Comparison of ENCODE assay signal across 13 cellular contexts in the genomic region with DNA sequence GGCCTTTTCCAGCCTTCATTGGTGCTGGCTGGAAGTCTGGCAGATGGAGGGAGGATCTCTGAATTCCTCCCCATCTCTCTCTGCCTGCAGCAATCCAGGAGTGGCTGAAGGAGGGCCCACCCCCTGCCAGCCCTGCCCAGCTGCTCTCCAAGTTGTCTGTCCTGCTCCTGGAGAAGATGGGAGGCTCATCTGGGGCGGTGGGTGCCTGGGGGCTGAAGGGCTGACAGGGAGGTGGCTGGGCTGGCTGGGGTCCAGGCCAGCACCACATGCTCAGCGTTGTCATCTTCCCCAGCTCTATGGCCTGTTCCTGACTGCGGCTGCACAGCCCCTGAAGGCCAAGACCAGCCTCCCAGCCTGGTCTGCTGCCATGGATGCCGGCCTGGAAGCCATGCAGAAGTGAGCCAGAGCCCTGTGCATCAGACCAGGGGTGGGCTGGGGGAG. TPM values are rescaled to one million over a fixed set of nuclear protein-coding genes. Genes with fewer than 3 reads are reported as not detected.
DNase-seq lines count a peak whose midpoint lies in the region; ATAC-seq and TF ChIP-seq lines count a peak whose summit lies in the region.
"Had no signal": no experiment of that assay in that cellular context is flagged by ENCODE, and none has a peak within 500 bp of the region (broad histone marks: within the 10 kb centered on the region; RNA-seq: fewer than 3 reads in every experiment).

No MANE protein-coding gene starts in this region.

- TF ChIP-seq CTCF in activated B cell treated with CpG ODN at 0.5 μM for 24 hours (IDR thresholded peaks at IDR 0.05) (no peak), sigmoid colon (IDR thresholded peaks at IDR 0.05) (no peak)

- H3K9me3 Mint-ChIP-seq in activated B cell treated with CpG ODN at 0.5 μM for 24 hours (no peaks in the 10 kb centered on the region), memory B cell (no peaks in the 10 kb centered on the region)
- H3K9me3 Mint-ChIP-seq: activated naive CD8-positive, alpha-beta T cell treated with anti-CD3 and anti-CD28 coated beads, Interleukin-2, amount 50 U/mL, for 24 hours; activated T-cell treated with anti-CD3 and anti-CD28 coated beads, Interleukin-2, amount 50 U/mL, for 24 hours; natural killer cell had no signal

- TF ChIP-seq POLR2A in sigmoid colon (IDR thresholded peaks at IDR 0.05), result no peak

- H3K4me1 Mint-ChIP-seq in activated B cell treated with CpG ODN at 0.5 μM for 24 hours, result peaks cover 32% of the 10 kb centered on the region
- peaks cover 26% of the 10 kb centered on the region for H3K4me1 Mint-ChIP-seq in memory B cell
- H3K4me1 Mint-ChIP-seq: activated naive CD8-positive, alpha-beta T cell treated with anti-CD3 and anti-CD28 coated beads, Interleukin-2, amount 50 U/mL, for 24 hours had no signal

- H3K4me1 ChIP-seq in sigmoid colon, result no peaks in the 10 kb centered on the region

- H3K4me3 Mint-ChIP-seq in activated B cell treated with CpG ODN at 0.5 μM for 24 hours (no peak overlapping the region), memory B cell (no peak overlapping the region)
- H3K4me3 Mint-ChIP-seq: activated naive CD8-positive, alpha-beta T cell treated with anti-CD3 and anti-CD28 coated beads, Interleukin-2, amount 50 U/mL, for 24 hours; activated T-cell treated with anti-CD3 and anti-CD28 coated beads, Interleukin-2, amount 50 U/mL, for 24 hours; natural killer cell had no signal

- H3K36me3 Mint-ChIP-seq in activated B cell treated with CpG ODN at 0.5 μM for 24 hours (ENCODE audit: low read depth), result peaks cover 63% of the 10 kb centered on the region
- peaks cover 11% of the 10 kb centered on the region for H3K36me3 Mint-ChIP-seq in memory B cell
- H3K36me3 Mint-ChIP-seq: natural killer cell had no signal

- H3K27ac Mint-ChIP-seq in activated B cell treated with CpG ODN at 0.5 μM for 24 hours (peak overlapping the region; percentile 77), memory B cell (peak overlapping the region; percentile 80)
- H3K27ac Mint-ChIP-seq: activated naive CD8-positive, alpha-beta T cell treated with anti-CD3 and anti-CD28 coated beads, Interleukin-2, amount 50 U/mL, for 24 hours; natural killer cell had no signal

- peaks cover 0 to 39% (median 13%) of the 10 kb centered on the region in 4 donors for H3K36me3 ChIP-seq in sigmoid colon

- WGBS in sigmoid colon, 2 donors, result 82 to 83% methylated on average over 4 of the region's 4 CpGs

- no peak overlapping the region for H3K4me3 ChIP-seq in sigmoid colon
- H3K4me3 ChIP-seq: Peyer's patch had no signal

- no peaks in the 10 kb centered on the region for H3K27me3 ChIP-seq in sigmoid colon
- H3K27me3 ChIP-seq: Peyer's patch had no signal

- POLR2A ChIA-PET in activated B cell treated with CpG ODN at 0.5 μM for 24 hours (lab: Charles Lee), result interaction anchor here (0.6 to 6.4 kb wide), 4 partner anchors 9 to 22 kb away, joined by 3 to 76 read pairs (median 12); a partner anchor contains a TSS

- no peak for TF ChIP-seq EP300 in sigmoid colon (IDR thresholded peaks at IDR 0.05)

- H3K27me3 Mint-ChIP-seq in activated B cell treated with CpG ODN at 0.5 μM for 24 hours (no peaks in the 10 kb centered on the region), memory B cell (no peaks in the 10 kb centered on the region)
- H3K27me3 Mint-ChIP-seq: activated naive CD8-positive, alpha-beta T cell treated with anti-CD3 and anti-CD28 coated beads, Interleukin-2, amount 50 U/mL, for 24 hours; activated T-cell treated with anti-CD3 and anti-CD28 coated beads, Interleukin-2, amount 50 U/mL, for 24 hours had no signal

- intact Hi-C loops in left ventricle myocardium superior (cut with micrococcal nuclease), result no loop called here
- intact Hi-C loops in cardiac septum (cut with DNase I), result no loop called here
- intact Hi-C loops in activated B cell treated with CpG ODN at 0.5 μM for 24 hours (cut with micrococcal nuclease), result no loop called here
- intact Hi-C loops in sigmoid colon (cut with DNase I), result no loop called here

- no peak for DNase-seq in left ventricle myocardium superior
- no peak for DNase-seq in cardiac septum (ENCODE audit: low spot score)
- DNase-seq in activated B cell treated with CpG ODN at 0.5 μM for 24 hours, result no peak
- no peak for DNase-seq in memory B cell (ENCODE audit: low spot score in 2 of 2)
- DNase-seq in LoVo (ENCODE audit: low spot score), result no peak
- no peak for DNase-seq in sigmoid colon
- DNase-seq: activated CD4-positive, alpha-beta T cell treated with anti-CD3 and anti-CD28 coated beads for 4 hours; activated naive CD8-positive, alpha-beta T cell treated with anti-CD3 and anti-CD28 coated beads, Interleukin-2, amount 50 U/mL, for 24 hours; activated T-cell treated with anti-CD3 and anti-CD28 coated beads, Interleukin-2, amount 50 U/mL, for 24 hours; natural killer cell; Peyer's patch had no signal

- no peaks in the 10 kb centered on the region for H3K9me3 ChIP-seq in sigmoid colon
- H3K9me3 ChIP-seq: Peyer's patch had no signal

- ATAC-seq in left ventricle myocardium superior (peak; percentile 21), activated B cell treated with CpG ODN at 0.5 μM for 24 hours (ENCODE audit: low read depth) (peak; percentile 15), memory B cell (ENCODE audit: low read depth) (no peak), HG02759 (IDR thresholded peaks at IDR 0.05; ENCODE audit: unreplicated experiment) (no peak), GM21526 (IDR thresholded peaks at IDR 0.05; ENCODE audit: low FRiP score, unreplicated experiment) (no peak)
- ATAC-seq: activated naive CD8-positive, alpha-beta T cell treated with anti-CD3 and anti-CD28 coated beads, Interleukin-2, amount 50 U/mL, for 24 hours; natural killer cell had no signal

- no peak overlapping the region for H3K27ac ChIP-seq in sigmoid colon

- CTCF ChIA-PET in activated B cell treated with CpG ODN at 0.5 μM for 24 hours (lab: Charles Lee), result interaction anchor here (2.1 kb wide), 1 partner anchor 9 kb away, joined by 7 read pairs; no protein-coding TSS in a partner anchor

RNA-seq across cellular contexts. Expression of a gene that starts 12.2 kb away (rescaled TPM):
- total RNA-seq in left ventricle myocardium superior, result 12.8 TPM
- 21.9 TPM for total RNA-seq in cardiac septum
- total RNA-seq in activated B cell treated with CpG ODN at 0.5 μM for 24 hours, result 59.8 and 63.9 TPM in 2 replicates
- 10 to 100 TPM; 10.8 to 12.0 (median 11.8) TPM for total RNA-seq in sigmoid colon
- polyA plus RNA-seq in sigmoid colon, result 10 to 100 TPM; 14.4 to 40.0 (median 29.4) TPM

RNA-seq across cellular contexts. Expression of a gene that starts 12.3 kb away (rescaled TPM):
- total RNA-seq in left ventricle myocardium superior (126 TPM), cardiac septum (125 TPM), activated B cell treated with CpG ODN at 0.5 μM for 24 hours (201 and 218 TPM in 2 replicates), sigmoid colon (100 to 1,000 TPM; 101 to 108 (median 105) TPM)
- polyA plus RNA-seq in sigmoid colon, result 100 to 1,000 TPM in 1 of 3 donors, 10 to 100 TPM in 2; 68.2 to 120 (median 75.1) TPM

RNA-seq across cellular contexts. Expression of a gene that starts 16.5 kb away (rescaled TPM):
- 10.9 TPM for total RNA-seq in left ventricle myocardium superior
- 11.2 TPM for total RNA-seq in cardiac septum
- total RNA-seq in activated B cell treated with CpG ODN at 0.5 μM for 24 hours, result 397 and 433 TPM in 2 replicates
- total RNA-seq in sigmoid colon, result 10 to 100 TPM; 17.3 to 39.6 (median 30.5) TPM
- polyA plus RNA-seq in sigmoid colon, result 10 to 100 TPM; 35.1 to 66.2 (median 39.6) TPM

RNA-seq across cellular contexts. Expression of a gene that starts 17.0 kb away (rescaled TPM):
- total RNA-seq in left ventricle myocardium superior, result 16.1 TPM
- total RNA-seq in cardiac septum, result 17.9 TPM
- 69.7 and 81.2 TPM in 2 replicates for total RNA-seq in activated B cell treated with CpG ODN at 0.5 μM for 24 hours
- total RNA-seq in sigmoid colon, result 10 to 100 TPM; 13.5 to 33.8 (median 21.0) TPM
- 10 to 100 TPM; 12.6 to 39.9 (median 19.4) TPM for polyA plus RNA-seq in sigmoid colon

RNA-seq across cellular contexts. Expression of a gene that starts 47.2 kb away (rescaled TPM):
- 4.8 TPM for total RNA-seq in left ventricle myocardium superior
- total RNA-seq in cardiac septum, result 6.3 TPM
- total RNA-seq in activated B cell treated with CpG ODN at 0.5 μM for 24 hours, result 18.4 and 18.7 TPM in 2 replicates
- 10 to 100 TPM in 3 of 4 donors, 1 to 10 TPM in 1; 6.9 to 17.6 (median 12.0) TPM for total RNA-seq in sigmoid colon
- polyA plus RNA-seq in sigmoid colon, result 10 to 100 TPM; 12.5 to 14.4 (median 14.1) TPM

Comparison
In these comparisons a context has a peak if more than half of its experiments do, and no peak if none do; other contexts are left out.
1. ATAC-seq: peak in left ventricle myocardium superior (single experiment) and activated B cell treated with CpG ODN at 0.5 μM for 24 hours (single experiment); none in memory B cell (single experiment), HG02759 (single experiment) and GM21526 (single experiment).